ENCODE assay signal across 17 cellular contexts in the genomic region with DNA sequence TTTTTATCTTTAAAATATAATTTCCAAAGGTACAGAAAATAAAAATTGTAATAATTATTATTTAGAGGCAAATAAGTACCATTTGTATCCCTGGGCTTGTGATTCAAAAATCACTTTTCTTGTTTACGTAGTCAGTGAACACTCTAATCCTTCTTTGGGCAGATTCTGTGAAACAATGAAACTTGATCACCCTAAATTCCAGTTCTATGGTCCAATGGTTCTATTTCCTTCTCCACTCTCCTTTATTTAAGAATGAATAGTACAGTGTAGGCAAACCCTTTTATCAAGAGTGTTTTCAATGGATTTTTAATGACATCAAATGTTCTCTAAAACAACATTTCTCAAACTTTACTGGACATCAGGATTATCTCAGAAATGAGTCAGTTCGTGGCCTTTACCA.
"Had no signal": no experiment of that assay in that cellular context is flagged by ENCODE, and none has a peak within 500 bp of the region (broad histone marks: within the 10 kb centered on the region; RNA-seq: fewer than 3 reads in every experiment).

No MANE protein-coding gene starts in this region.

- H3K4me3 ChIP-seq: adrenal gland, gastrocnemius medialis, psoas muscle, right lobe of liver had no signal

- H3K27ac ChIP-seq: adrenal gland, gastrocnemius medialis, psoas muscle, right lobe of liver had no signal

- H3K27me3 ChIP-seq: adrenal gland, gastrocnemius medialis, right lobe of liver had no signal

- DNase-seq: activated effector memory CD4-positive, alpha-beta T cell treated with anti-CD3 and anti-CD28 coated beads, Interleukin-2, amount 50 U/mL, for 16 hours; activated T-cell treated with anti-CD3 and anti-CD28 coated beads, Interleukin-2, amount 50 U/mL, for 72 hours; adrenal gland; cerebellar nuclear complex; cortex of kidney; erythroblast; gastrocnemius medialis; head of caudate nucleus; kidney; left ventricle myocardium superior; psoas muscle; right lobe of liver; small intestine; stimulated activated CD4-positive, alpha-beta T cell treated with anti-CD3 and anti-CD28 coated beads, Interleukin-4, amount 100 ng/mL, for 1 hour; stimulated activated naive CD8-positive, alpha-beta T cell treated with anti-CD3 and anti-CD28 coated beads, Interleukin-15, amount 100 ng/mL, for 72 hours; T-helper 1 cell; T-helper 9 cell had no signal

- H3K4me1 ChIP-seq: adrenal gland, gastrocnemius medialis, psoas muscle, right lobe of liver had no signal

- H3K9me3 ChIP-seq: adrenal gland, gastrocnemius medialis, psoas muscle, right lobe of liver had no signal

- H3K36me3 ChIP-seq: adrenal gland, gastrocnemius medialis, right lobe of liver had no signal

- ATAC-seq: activated T-cell treated with anti-CD3 and anti-CD28 coated beads, Interleukin-2, amount 50 U/mL, for 72 hours; gastrocnemius medialis; left ventricle myocardium superior; psoas muscle; right lobe of liver; stimulated activated naive CD8-positive, alpha-beta T cell treated with anti-CD3 and anti-CD28 coated beads, Interleukin-15, amount 100 ng/mL, for 72 hours had no signal
